29 cellular contexts compared by ENCODE assay signal in the genomic region with DNA sequence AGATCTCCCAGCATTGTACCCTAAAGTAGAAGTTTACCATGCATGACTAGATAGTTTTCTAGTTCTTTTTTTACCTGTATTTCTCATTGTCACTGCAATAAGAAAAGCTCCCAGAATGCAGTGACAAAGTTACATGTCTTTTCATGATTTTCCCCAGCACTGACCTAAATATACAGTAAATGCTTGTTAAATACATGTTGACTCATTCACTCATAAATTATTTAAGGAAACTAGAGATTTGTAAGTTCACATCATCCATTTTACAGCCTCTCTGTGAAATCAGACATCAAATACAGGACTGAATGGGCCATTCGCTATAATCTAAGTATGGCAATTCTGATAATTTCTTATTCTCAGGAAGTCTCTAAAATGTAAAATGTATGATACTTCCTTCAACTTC.
"Had no signal": no experiment of that assay in that cellular context is flagged by ENCODE, and none has a peak within 500 bp of the region (broad histone marks: within the 10 kb centered on the region; RNA-seq: fewer than 3 reads in every experiment).

No MANE protein-coding gene starts in this region.

- FAIRE-seq: colon had no signal

- H3K27me3 Mint-ChIP-seq: activated naive CD8-positive, alpha-beta T cell had no signal

- H3K9me3 Mint-ChIP-seq: activated CD8-positive, alpha-beta T cell treated with anti-CD3 and anti-CD28 coated beads for 36 hours; activated T-cell treated with anti-CD3 and anti-CD28 coated beads, Interleukin-2, amount 50 U/mL, for 4 hours; activated T-helper 17 cell treated with anti-CD3 and anti-CD28 coated beads, Interleukin-2, amount 50 U/mL, for 72 hours; effector memory CD8-positive, alpha-beta T cell; WTC11 had no signal

- H3K4me3 ChIP-seq: adrenal gland, body of pancreas, esophagus muscularis mucosa, gastroesophageal sphincter had no signal

- H3K27ac Mint-ChIP-seq: activated CD8-positive, alpha-beta T cell treated with anti-CD3 and anti-CD28 coated beads for 36 hours; activated naive CD8-positive, alpha-beta T cell; activated T-helper 17 cell treated with anti-CD3 and anti-CD28 coated beads, Interleukin-2, amount 50 U/mL, for 72 hours; effector memory CD8-positive, alpha-beta T cell; WTC11 had no signal

- H3K36me3 Mint-ChIP-seq: WTC11 had no signal

- H3K9me3 ChIP-seq: adrenal gland, esophagus muscularis mucosa, gastroesophageal sphincter had no signal

- H3K27ac ChIP-seq: adrenal gland, body of pancreas, esophagus muscularis mucosa, gastroesophageal sphincter had no signal

- H3K4me1 ChIP-seq: body of pancreas, esophagus muscularis mucosa, gastroesophageal sphincter had no signal

- H3K27me3 ChIP-seq: adrenal gland, body of pancreas, esophagus muscularis mucosa, gastroesophageal sphincter had no signal

- ATAC-seq: activated CD8-positive, alpha-beta T cell treated with anti-CD3 and anti-CD28 coated beads for 36 hours; activated T-cell treated with anti-CD3 and anti-CD28 coated beads, Interleukin-2, amount 50 U/mL, for 4 hours; activated T-helper 17 cell treated with anti-CD3 and anti-CD28 coated beads, Interleukin-2, amount 50 U/mL, for 72 hours; body of pancreas; effector memory CD8-positive, alpha-beta T cell; gastroesophageal sphincter; WTC11 had no signal

- DNase-seq: activated CD4-positive, alpha-beta T cell treated with anti-CD3 and anti-CD28 coated beads for 48 hours; activated CD4-positive, alpha-beta T cell treated with anti-CD3 and anti-CD28 coated beads, Interleukin-2, amount 50 U/mL, for 1 hour; activated CD4-positive, alpha-beta T cell treated with anti-CD3 and anti-CD28 coated beads, Interleukin-2, amount 50 U/mL, for 48 hours; activated CD8-positive, alpha-beta memory T cell treated with anti-CD3 and anti-CD28 coated beads for 24 hours; activated CD8-positive, alpha-beta T cell treated with anti-CD3 and anti-CD28 coated beads for 36 hours; activated effector memory CD4-positive, alpha-beta T cell treated with Interleukin-2 at 50 U/mL for 16 hours; activated gamma-delta T cell treated with Interleukin-2 at 50 U/mL for 16 hours; activated naive CD4-positive, alpha-beta T cell treated with anti-CD3 and anti-CD28 coated beads, Interleukin-2, amount 50 U/mL, for 16 hours; activated naive CD4-positive, alpha-beta T cell treated with Interleukin-2 at 50 U/mL for 16 hours; activated T-cell treated with anti-CD3 and anti-CD28 coated beads, Interleukin-2, amount 50 U/mL, for 4 hours; adrenal gland; amygdala; aorta; body of pancreas; caudate nucleus; cortex of kidney; dermis blood vessel endothelial cell; effector CD4-positive, alpha-beta T cell; effector memory CD8-positive, alpha-beta T cell; erythroblast; foreskin melanocyte; head of caudate nucleus; T-helper 2 cell had no signal

- H3K4me1 Mint-ChIP-seq: activated T-helper 17 cell treated with anti-CD3 and anti-CD28 coated beads, Interleukin-2, amount 50 U/mL, for 72 hours had no signal

- H3K36me3 ChIP-seq: adrenal gland, esophagus muscularis mucosa, gastroesophageal sphincter had no signal

- H3K4me3 Mint-ChIP-seq: activated CD8-positive, alpha-beta T cell treated with anti-CD3 and anti-CD28 coated beads for 36 hours; activated naive CD8-positive, alpha-beta T cell; activated T-cell treated with anti-CD3 and anti-CD28 coated beads, Interleukin-2, amount 50 U/mL, for 4 hours; activated T-helper 17 cell treated with anti-CD3 and anti-CD28 coated beads, Interleukin-2, amount 50 U/mL, for 72 hours; effector memory CD8-positive, alpha-beta T cell; WTC11 had no signal
